In the genomic region with DNA sequence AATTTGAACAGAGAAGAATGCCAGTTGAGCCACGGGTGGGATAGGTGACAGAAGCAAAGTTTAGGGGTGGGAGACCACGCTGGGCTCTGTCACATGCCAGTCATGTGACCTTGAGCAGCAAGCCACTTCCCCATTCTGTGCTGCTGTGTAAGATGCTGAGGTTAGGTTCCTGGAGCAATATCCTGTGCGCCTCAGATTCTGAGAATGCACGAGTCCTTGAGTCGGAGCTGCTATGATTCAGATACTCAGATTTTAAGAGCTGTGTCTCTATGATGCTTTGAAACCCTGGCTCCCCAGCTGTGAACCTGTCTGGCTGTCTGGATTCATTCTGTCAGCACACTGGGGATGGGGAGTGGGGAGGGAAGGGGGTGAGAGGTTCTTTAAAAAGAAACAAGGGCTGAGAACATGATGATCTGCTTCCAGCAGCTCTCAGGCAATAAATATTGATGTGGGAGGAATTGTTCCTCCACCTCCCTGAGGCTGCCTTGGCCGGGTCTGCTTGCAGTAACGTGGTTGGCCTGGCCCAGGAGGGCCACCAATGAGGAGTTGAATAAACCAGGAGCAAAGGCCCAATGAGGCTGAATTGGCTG, we compare ENCODE assay signal across 9 cellular contexts. TPM values are rescaled to one million over a fixed set of nuclear protein-coding genes. Genes with fewer than 3 reads are reported as not detected.
DNase-seq lines count a peak whose midpoint lies in the region; ATAC-seq, FAIRE-seq and TF ChIP-seq lines count a peak whose summit lies in the region.
"Had no signal": no experiment of that assay in that cellular context is flagged by ENCODE, and none has a peak within 500 bp of the region (broad histone marks: within the 10 kb centered on the region; RNA-seq: fewer than 3 reads in every experiment).

No MANE protein-coding gene starts in this region.

- H3K27ac ChIP-seq in K562 (ENCODE audit: extremely low read depth, low read depth, low read length), result no peak overlapping the region

- TF ChIP-seq EP300 in Ishikawa (IDR thresholded peaks at IDR 0.05; ENCODE audit: borderline replicate concordance) (no peak), K562 (IDR thresholded peaks at IDR 0.05; ENCODE audit: low read length) (no peak)

- H4K20me1 ChIP-seq in K562 (replicated peaks; ENCODE audit: control insufficient read depth, insufficient read depth, low read length), result 0 out of 2 replicates have a peak, but pooled peaks cover 10% of the 10 kb centered on the region

- 6% methylated on average over 7 of the region's 7 CpGs for WGBS in K562 (ENCODE audit: insufficient coverage, low coverage, missing lambda C conversion rate)

- no peaks in the 10 kb centered on the region for H3K36me3 ChIP-seq in K562 (ENCODE audit: control insufficient read depth, insufficient read depth, low read length)

- H3K4me3 ChIP-seq in AG10803 (ENCODE audit: low read length), result no peak overlapping the region
- H3K4me3 ChIP-seq in K562, result no peak overlapping the region

- in situ Hi-C loops in K562 (cut with MboI), result no loop called here

- ATAC-seq in K562, result no peak
- no peak for ATAC-seq in GM21447 (IDR thresholded peaks at IDR 0.05; ENCODE audit: unreplicated experiment)
- ATAC-seq in HG02759 (IDR thresholded peaks at IDR 0.05; ENCODE audit: unreplicated experiment), result no peak

- TF ChIP-seq RAD21 in Ishikawa (IDR thresholded peaks at IDR 0.05; ENCODE audit: low read depth), result no peak
- no peak for TF ChIP-seq RAD21 in K562 (CRISPR knock-in tag; conservative IDR thresholded peaks at IDR 0.05 in 1 of 2, IDR thresholded peaks at IDR 0.05 in 1 of 2)

- no peak for FAIRE-seq in K562 (lab: Jason Lieb, UNC)

- DNase-seq in AG10803 (ENCODE audit: low read depth) (peak; percentile 43), K562 (ENCODE audit: extremely low read depth in 1 of 4, low spot score in 3 of 4) (no peak), midbrain (lab: John Stamatoyannopoulos, UW) (peak; percentile 44), cerebellum (ENCODE audit: low spot score) (no peak), occipital lobe (lab: John Stamatoyannopoulos, UW) (no peak)
- DNase-seq: NCI-H1105 treated with DMSO at 0.1 percent for 48 hours had no signal

- no TSS peak for BruUV-seq in K562 (replicated peaks; lab: Mats Ljungman, UMichigan)

- intact Hi-C loops in K562 (cut with micrococcal nuclease), result no loop called here

- TF ChIP-seq POLR2A in K562 (conservative IDR thresholded peaks at IDR 0.05), result no peak

- 0 out of 2 replicates have a peak overlapping the region, but pooled peaks have one; percentile 31 for H2AFZ ChIP-seq in K562 (ENCODE audit: low read depth, low read length)

- TF ChIP-seq CTCF in AG10803 (conservative IDR thresholded peaks at IDR 0.05; ENCODE audit: low read length), result no peak
- TF ChIP-seq CTCF in K562 (IDR thresholded peaks at IDR 0.05 in 2 of 3, conservative IDR thresholded peaks at IDR 0.05 in 1 of 3; ENCODE audit: insufficient read depth in 2 of 3, low read depth in 1 of 3, low read length in 3 of 3), result no peak

- no peak overlapping the region for H3K9ac ChIP-seq in K562 (ENCODE audit: insufficient read depth in 1 of 2, low read depth in 2 of 2, low read length in 2 of 2)

- no peaks in the 10 kb centered on the region for H3K27me3 ChIP-seq in K562 (ENCODE audit: control insufficient read depth in 2 of 2, insufficient read depth in 2 of 2, low read length in 2 of 2)

- H3K4me2 ChIP-seq in K562 (ENCODE audit: insufficient read depth, low read length), result no peak overlapping the region

- POLR2A ChIA-PET in K562 (lab: Yijun Ruan, JAX), result interaction anchor here (0.7 kb wide), 1 partner anchor 11 kb away, joined by 3 read pairs; no protein-coding TSS in a partner anchor

- no peaks in the 10 kb centered on the region for H3K79me2 ChIP-seq in K562 (ENCODE audit: control insufficient read depth, insufficient read depth, low read length)

- CTCF ChIA-PET in K562 (lab: Yijun Ruan, JAX; ENCODE audit: low intra/inter-chr PET ratio), result no interaction called here

- no peaks in the 10 kb centered on the region for H3K9me3 ChIP-seq in K562 (replicated peaks; ENCODE audit: control insufficient read depth, insufficient read depth, low read depth, low read length)

- H3K9me1 ChIP-seq in K562 (ENCODE audit: control insufficient read depth, insufficient read depth, low read length), result no peaks in the 10 kb centered on the region

- peaks cover 2 to 7% of the 10 kb centered on the region in 2 experiments; a peak in 4 of 5 replicates for H3K4me1 ChIP-seq in K562 (replicated peaks in 1 of 2; ENCODE audit: control insufficient read depth in 2 of 2, insufficient read depth in 2 of 2, low read length in 2 of 2)

TF ChIP-seq in Ishikawa, 13 proteins besides CTCF, POLR2A, EP300 and RAD21:
- TF ChIP-seq, protein P1, sequence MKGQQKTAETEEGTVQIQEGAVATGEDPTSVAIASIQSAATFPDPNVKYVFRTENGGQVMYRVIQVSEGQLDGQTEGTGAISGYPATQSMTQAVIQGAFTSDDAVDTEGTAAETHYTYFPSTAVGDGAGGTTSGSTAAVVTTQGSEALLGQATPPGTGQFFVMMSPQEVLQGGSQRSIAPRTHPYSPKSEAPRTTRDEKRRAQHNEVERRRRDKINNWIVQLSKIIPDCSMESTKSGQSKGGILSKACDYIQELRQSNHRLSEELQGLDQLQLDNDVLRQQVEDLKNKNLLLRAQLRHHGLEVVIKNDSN (IDR thresholded peaks at IDR 0.05), result peak; percentile 47
- no peak for TF ChIP-seq TAF1 (IDR thresholded peaks at IDR 0.05; ENCODE audit: low read depth)

TF ChIP-seq in K562, 482 proteins besides CTCF, POLR2A, EP300 and RAD21 (continues in another document):
- no peak for TF ChIP-seq ZNF175 (CRISPR knock-in tag; IDR thresholded peaks at IDR 0.05; ENCODE audit: low read depth)
- no peak for TF ChIP-seq MCM5 (IDR thresholded peaks at IDR 0.05; ENCODE audit: low read depth)
- TF ChIP-seq CBX2 (IDR thresholded peaks at IDR 0.05; ENCODE audit: insufficient read depth, low read length, poor library complexity, severe bottlenecking), result no peak
- TF ChIP-seq, protein P2, sequence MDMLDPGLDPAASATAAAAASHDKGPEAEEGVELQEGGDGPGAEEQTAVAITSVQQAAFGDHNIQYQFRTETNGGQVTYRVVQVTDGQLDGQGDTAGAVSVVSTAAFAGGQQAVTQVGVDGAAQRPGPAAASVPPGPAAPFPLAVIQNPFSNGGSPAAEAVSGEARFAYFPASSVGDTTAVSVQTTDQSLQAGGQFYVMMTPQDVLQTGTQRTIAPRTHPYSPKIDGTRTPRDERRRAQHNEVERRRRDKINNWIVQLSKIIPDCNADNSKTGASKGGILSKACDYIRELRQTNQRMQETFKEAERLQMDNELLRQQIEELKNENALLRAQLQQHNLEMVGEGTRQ (CRISPR knock-in tag; IDR thresholded peaks at IDR 0.05), result peak; percentile 77
- TF ChIP-seq HMGN3 (IDR thresholded peaks at IDR 0.05; ENCODE audit: borderline replicate concordance, extremely low read depth, insufficient read length, low read depth, low read length), result no peak
- TF ChIP-seq, protein P3, sequence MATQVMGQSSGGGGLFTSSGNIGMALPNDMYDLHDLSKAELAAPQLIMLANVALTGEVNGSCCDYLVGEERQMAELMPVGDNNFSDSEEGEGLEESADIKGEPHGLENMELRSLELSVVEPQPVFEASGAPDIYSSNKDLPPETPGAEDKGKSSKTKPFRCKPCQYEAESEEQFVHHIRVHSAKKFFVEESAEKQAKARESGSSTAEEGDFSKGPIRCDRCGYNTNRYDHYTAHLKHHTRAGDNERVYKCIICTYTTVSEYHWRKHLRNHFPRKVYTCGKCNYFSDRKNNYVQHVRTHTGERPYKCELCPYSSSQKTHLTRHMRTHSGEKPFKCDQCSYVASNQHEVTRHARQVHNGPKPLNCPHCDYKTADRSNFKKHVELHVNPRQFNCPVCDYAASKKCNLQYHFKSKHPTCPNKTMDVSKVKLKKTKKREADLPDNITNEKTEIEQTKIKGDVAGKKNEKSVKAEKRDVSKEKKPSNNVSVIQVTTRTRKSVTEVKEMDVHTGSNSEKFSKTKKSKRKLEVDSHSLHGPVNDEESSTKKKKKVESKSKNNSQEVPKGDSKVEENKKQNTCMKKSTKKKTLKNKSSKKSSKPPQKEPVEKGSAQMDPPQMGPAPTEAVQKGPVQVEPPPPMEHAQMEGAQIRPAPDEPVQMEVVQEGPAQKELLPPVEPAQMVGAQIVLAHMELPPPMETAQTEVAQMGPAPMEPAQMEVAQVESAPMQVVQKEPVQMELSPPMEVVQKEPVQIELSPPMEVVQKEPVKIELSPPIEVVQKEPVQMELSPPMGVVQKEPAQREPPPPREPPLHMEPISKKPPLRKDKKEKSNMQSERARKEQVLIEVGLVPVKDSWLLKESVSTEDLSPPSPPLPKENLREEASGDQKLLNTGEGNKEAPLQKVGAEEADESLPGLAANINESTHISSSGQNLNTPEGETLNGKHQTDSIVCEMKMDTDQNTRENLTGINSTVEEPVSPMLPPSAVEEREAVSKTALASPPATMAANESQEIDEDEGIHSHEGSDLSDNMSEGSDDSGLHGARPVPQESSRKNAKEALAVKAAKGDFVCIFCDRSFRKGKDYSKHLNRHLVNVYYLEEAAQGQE (CRISPR knock-in tag; IDR thresholded peaks at IDR 0.05; ENCODE audit: low read depth), result no peak

RNA-seq across cellular contexts. Expression of a gene that starts 24.0 kb away (rescaled TPM):
- total RNA-seq in K562 (2011; cell fraction: chromatin; rRNA removed; ENCODE audit: low replicate concordance), result 25.3 and 26.7 TPM in 2 replicates
- 13.2 and 14.5 TPM in 2 replicates for total RNA-seq in K562 (2011; cell fraction: nucleolus; rRNA removed)
- 14.8 and 19.4 TPM in 2 replicates for total RNA-seq in K562 (2011; cell fraction: nucleoplasm; rRNA removed)
- total RNA-seq in K562 (2014; rRNA removed) (6.2 and 7.5 TPM in 2 replicates), K562 (2014; rRNA removed; fragmentation: Illumina TruSeq; extraction: Trizol) (8.5 and 9.2 TPM in 2 replicates), K562 (2015; rRNA removed; fragmentation: Illumina TruSeq; extraction: Trizol) (13.8 and 14.7 TPM in 2 replicates), K562 (2021) (11.6 and 13.1 TPM in 2 replicates), cerebellum (16.2 TPM), occipital lobe (9.2 TPM)
- polyA plus RNA-seq in K562 (2011; rRNA removed) (2.8 and 4.7 TPM in 2 replicates), K562 (2014; fragmentation: Illumina TruSeq; extraction: Trizol) (11.3 and 12.3 TPM in 2 replicates), K562 (2014; fragmentation: Nextera tagmentation; extraction: Ambion mirVana) (1 to 10 TPM in 1 of 2 experiments, under 1 TPM in 1; 0.70 to 1.8 TPM), K562 (2014; rRNA removed) (7.6 and 12.9 TPM in 2 replicates)
- polyA plus RNA-seq in K562 (2011; cell fraction: cytosol; rRNA removed), result 1.4 and 4.9 TPM in 2 replicates
- polyA plus RNA-seq in K562 (2011; cell fraction: nucleus; rRNA removed), result 5.4 and 17.4 TPM in 2 replicates
- polyA plus RNA-seq in K562 (2012), result 17.0 and 18.1 TPM in 2 replicates
- polyA minus RNA-seq in K562 (2011; rRNA and poly(A)+ RNA removed), result 4.3 and 5.0 TPM in 2 replicates
- polyA minus RNA-seq in K562 (2011; cell fraction: cytosol; rRNA and poly(A)+ RNA removed), result 3.2 and 5.4 TPM in 2 replicates
- 7.4 and 8.1 TPM in 2 replicates for polyA minus RNA-seq in K562 (2011; cell fraction: nucleus; rRNA and poly(A)+ RNA removed)

Comparison
In these comparisons a context has a peak if more than half of its experiments do, and no peak if none do; other contexts are left out.
1. DNase-seq: peak in AG10803 (single experiment) and midbrain (single experiment); none in K562 (0 of 4), cerebellum (single experiment) and occipital lobe (single experiment).